3 cellular contexts compared by ENCODE assay signal in the genomic region with DNA sequence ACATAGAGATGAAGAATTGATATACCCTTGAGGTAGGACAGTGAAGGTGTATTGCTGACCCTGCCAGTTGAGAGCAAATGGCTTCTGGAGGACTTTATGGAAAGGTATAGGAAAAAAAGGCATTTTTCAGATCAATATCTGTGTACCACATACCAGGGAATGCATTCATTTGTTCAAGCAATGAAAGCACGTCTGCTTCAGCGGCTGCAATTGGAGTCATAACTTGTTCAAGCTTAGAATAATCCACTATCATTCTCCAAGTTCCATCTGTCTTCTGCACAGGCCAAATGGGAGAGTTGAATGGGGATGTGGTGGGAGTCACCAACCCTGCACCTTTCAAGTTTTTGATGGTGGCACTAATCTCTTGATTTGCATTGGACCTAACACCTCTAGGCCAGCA.
TF ChIP-seq lines count a peak whose summit lies in the region.

No MANE protein-coding gene starts in this region.

TF ChIP-seq in GM23338, 12 proteins besides CTCF, POLR2A, EP300 and RAD21 (continues in another document):
- TF ChIP-seq, protein P1, sequence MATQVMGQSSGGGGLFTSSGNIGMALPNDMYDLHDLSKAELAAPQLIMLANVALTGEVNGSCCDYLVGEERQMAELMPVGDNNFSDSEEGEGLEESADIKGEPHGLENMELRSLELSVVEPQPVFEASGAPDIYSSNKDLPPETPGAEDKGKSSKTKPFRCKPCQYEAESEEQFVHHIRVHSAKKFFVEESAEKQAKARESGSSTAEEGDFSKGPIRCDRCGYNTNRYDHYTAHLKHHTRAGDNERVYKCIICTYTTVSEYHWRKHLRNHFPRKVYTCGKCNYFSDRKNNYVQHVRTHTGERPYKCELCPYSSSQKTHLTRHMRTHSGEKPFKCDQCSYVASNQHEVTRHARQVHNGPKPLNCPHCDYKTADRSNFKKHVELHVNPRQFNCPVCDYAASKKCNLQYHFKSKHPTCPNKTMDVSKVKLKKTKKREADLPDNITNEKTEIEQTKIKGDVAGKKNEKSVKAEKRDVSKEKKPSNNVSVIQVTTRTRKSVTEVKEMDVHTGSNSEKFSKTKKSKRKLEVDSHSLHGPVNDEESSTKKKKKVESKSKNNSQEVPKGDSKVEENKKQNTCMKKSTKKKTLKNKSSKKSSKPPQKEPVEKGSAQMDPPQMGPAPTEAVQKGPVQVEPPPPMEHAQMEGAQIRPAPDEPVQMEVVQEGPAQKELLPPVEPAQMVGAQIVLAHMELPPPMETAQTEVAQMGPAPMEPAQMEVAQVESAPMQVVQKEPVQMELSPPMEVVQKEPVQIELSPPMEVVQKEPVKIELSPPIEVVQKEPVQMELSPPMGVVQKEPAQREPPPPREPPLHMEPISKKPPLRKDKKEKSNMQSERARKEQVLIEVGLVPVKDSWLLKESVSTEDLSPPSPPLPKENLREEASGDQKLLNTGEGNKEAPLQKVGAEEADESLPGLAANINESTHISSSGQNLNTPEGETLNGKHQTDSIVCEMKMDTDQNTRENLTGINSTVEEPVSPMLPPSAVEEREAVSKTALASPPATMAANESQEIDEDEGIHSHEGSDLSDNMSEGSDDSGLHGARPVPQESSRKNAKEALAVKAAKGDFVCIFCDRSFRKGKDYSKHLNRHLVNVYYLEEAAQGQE (IDR thresholded peaks at IDR 0.05; ENCODE audit: unreplicated experiment), result no peak

TF ChIP-seq in HEK293, 187 proteins besides CTCF, POLR2A, EP300 and RAD21:
- TF ChIP-seq ZNF157 (tag by site-specific recombination; IDR thresholded peaks at IDR 0.05) (peak; percentile 86), ZNF76 (tag by site-specific recombination; IDR thresholded peaks at IDR 0.05; ENCODE audit: borderline replicate concordance, low read depth) (no peak)

TF ChIP-seq in H1, 55 proteins besides CTCF, POLR2A, EP300 and RAD21:
- no peak for TF ChIP-seq ZNF274 (IDR thresholded peaks at IDR 0.05; ENCODE audit: borderline replicate concordance, extremely low read depth, low read length)
- TF ChIP-seq, protein P2, sequence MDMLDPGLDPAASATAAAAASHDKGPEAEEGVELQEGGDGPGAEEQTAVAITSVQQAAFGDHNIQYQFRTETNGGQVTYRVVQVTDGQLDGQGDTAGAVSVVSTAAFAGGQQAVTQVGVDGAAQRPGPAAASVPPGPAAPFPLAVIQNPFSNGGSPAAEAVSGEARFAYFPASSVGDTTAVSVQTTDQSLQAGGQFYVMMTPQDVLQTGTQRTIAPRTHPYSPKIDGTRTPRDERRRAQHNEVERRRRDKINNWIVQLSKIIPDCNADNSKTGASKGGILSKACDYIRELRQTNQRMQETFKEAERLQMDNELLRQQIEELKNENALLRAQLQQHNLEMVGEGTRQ (IDR thresholded peaks at IDR 0.05; ENCODE audit: low read length), result no peak
- TF ChIP-seq PHF8 (conservative IDR thresholded peaks at IDR 0.05; ENCODE audit: low read depth, low read length), result no peak
- no peak for TF ChIP-seq HDAC6 (IDR thresholded peaks at IDR 0.05; ENCODE audit: low read depth, low read length)
- TF ChIP-seq FOSL1 (IDR thresholded peaks at IDR 0.05; ENCODE audit: insufficient read depth, low read depth, low read length), result no peak
- TF ChIP-seq JUN (IDR thresholded peaks at IDR 0.05; ENCODE audit: low read depth, low read length), result no peak
- TF ChIP-seq TCF12 (IDR thresholded peaks at IDR 0.05; ENCODE audit: low read depth, low read length), result no peak
- TF ChIP-seq MAX (IDR thresholded peaks at IDR 0.05), result no peak
- TF ChIP-seq CREB1 (IDR thresholded peaks at IDR 0.05), result no peak
- no peak for TF ChIP-seq TAF7 (optimal IDR thresholded peaks at IDR 0.05; ENCODE audit: borderline replicate concordance, low read depth, low read length)
- TF ChIP-seq SP2 (IDR thresholded peaks at IDR 0.05; ENCODE audit: low read length), result no peak
- no peak for TF ChIP-seq EGR1 (IDR thresholded peaks at IDR 0.05; ENCODE audit: borderline replicate concordance, low read depth, low read length)
TF ChIP-seq in H1: peak in this region for 0.
